In genomic region chr10:42828391-42828790, GRCh38 we compare ENCODE assay signal across 1 cellular context.
TF ChIP-seq lines count a peak whose summit lies in the region.

No MANE protein-coding gene starts in this region.

TF ChIP-seq in H1, 55 proteins besides CTCF, POLR2A, EP300 and RAD21:
- 0 out of 4 replicates have a peak, but pooled peaks of 1 of the 2 experiments have one; percentile 32 for TF ChIP-seq SIN3A (conservative IDR thresholded peaks at IDR 0.05 in 1 of 2, IDR thresholded peaks at IDR 0.05 in 1 of 2; ENCODE audit: low read depth in 1 of 2, low read length in 2 of 2)
- TF ChIP-seq TAF1 (IDR thresholded peaks at IDR 0.05; ENCODE audit: low read depth, low read length) = 0 out of 2 replicates have a peak, but pooled peaks have one; percentile 21
- TF ChIP-seq MAX (IDR thresholded peaks at IDR 0.05) = peak; percentile 68; the same call in 1 of the 2 replicates
